ENCODE assay signal across 2 cellular contexts in the genomic region with DNA sequence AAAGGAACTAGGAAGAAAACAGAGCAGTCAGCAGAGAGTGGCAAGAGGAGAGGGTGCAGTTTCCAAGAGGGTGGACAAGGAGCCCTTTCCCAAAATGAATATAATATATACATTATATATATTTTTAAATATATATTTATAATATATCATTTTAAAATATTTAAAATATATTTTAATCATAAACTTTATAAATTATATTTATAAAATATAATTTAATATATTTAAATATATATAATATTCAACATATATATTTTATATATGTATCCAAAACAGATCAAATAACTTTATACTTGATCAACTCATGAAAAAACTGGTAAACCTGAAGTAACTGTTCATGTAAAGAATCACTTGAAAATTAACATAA.
TF ChIP-seq lines count a peak whose summit lies in the region.

No MANE protein-coding gene starts in this region.

TF ChIP-seq in HCT116, 20 proteins besides CTCF, POLR2A, EP300 and RAD21 (continued from another document):
- TF ChIP-seq, protein P1, sequence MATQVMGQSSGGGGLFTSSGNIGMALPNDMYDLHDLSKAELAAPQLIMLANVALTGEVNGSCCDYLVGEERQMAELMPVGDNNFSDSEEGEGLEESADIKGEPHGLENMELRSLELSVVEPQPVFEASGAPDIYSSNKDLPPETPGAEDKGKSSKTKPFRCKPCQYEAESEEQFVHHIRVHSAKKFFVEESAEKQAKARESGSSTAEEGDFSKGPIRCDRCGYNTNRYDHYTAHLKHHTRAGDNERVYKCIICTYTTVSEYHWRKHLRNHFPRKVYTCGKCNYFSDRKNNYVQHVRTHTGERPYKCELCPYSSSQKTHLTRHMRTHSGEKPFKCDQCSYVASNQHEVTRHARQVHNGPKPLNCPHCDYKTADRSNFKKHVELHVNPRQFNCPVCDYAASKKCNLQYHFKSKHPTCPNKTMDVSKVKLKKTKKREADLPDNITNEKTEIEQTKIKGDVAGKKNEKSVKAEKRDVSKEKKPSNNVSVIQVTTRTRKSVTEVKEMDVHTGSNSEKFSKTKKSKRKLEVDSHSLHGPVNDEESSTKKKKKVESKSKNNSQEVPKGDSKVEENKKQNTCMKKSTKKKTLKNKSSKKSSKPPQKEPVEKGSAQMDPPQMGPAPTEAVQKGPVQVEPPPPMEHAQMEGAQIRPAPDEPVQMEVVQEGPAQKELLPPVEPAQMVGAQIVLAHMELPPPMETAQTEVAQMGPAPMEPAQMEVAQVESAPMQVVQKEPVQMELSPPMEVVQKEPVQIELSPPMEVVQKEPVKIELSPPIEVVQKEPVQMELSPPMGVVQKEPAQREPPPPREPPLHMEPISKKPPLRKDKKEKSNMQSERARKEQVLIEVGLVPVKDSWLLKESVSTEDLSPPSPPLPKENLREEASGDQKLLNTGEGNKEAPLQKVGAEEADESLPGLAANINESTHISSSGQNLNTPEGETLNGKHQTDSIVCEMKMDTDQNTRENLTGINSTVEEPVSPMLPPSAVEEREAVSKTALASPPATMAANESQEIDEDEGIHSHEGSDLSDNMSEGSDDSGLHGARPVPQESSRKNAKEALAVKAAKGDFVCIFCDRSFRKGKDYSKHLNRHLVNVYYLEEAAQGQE (IDR thresholded peaks at IDR 0.05; ENCODE audit: low read depth) = no peak
- TF ChIP-seq SIN3A (IDR thresholded peaks at IDR 0.05; ENCODE audit: low read depth) (no peak), TCF7L2 (IDR thresholded peaks at IDR 0.05; ENCODE audit: borderline replicate concordance, extremely low read depth, insufficient read depth, insufficient read length) (no peak), EZH2 (IDR thresholded peaks at IDR 0.05) (no peak), FOSL1 (IDR thresholded peaks at IDR 0.05; ENCODE audit: low read depth) (no peak), CEBPB (IDR thresholded peaks at IDR 0.05; ENCODE audit: low read depth) (no peak), EGR1 (IDR thresholded peaks at IDR 0.05; ENCODE audit: low read depth) (no peak), YY1 (IDR thresholded peaks at IDR 0.05; ENCODE audit: extremely low read depth, insufficient replicate concordance, low read depth, low read length) (no peak), CBX3 (IDR thresholded peaks at IDR 0.05; ENCODE audit: low read depth) (no peak), EZH2phosphoT487 (IDR thresholded peaks at IDR 0.05; ENCODE audit: borderline replicate concordance) (no peak), ZFX (IDR thresholded peaks at IDR 0.05) (no peak), ZNF274 (IDR thresholded peaks at IDR 0.05; ENCODE audit: low read depth, low read length) (no peak), ELF1 (IDR thresholded peaks at IDR 0.05; ENCODE audit: borderline replicate concordance, low read depth) (no peak)
- TF ChIP-seq, protein P2, sequence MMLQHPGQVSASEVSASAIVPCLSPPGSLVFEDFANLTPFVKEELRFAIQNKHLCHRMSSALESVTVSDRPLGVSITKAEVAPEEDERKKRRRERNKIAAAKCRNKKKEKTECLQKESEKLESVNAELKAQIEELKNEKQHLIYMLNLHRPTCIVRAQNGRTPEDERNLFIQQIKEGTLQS (IDR thresholded peaks at IDR 0.05) = no peak

TF ChIP-seq in WTC11, 78 proteins besides CTCF, POLR2A, EP300 and RAD21:
- TF ChIP-seq, protein P3, sequence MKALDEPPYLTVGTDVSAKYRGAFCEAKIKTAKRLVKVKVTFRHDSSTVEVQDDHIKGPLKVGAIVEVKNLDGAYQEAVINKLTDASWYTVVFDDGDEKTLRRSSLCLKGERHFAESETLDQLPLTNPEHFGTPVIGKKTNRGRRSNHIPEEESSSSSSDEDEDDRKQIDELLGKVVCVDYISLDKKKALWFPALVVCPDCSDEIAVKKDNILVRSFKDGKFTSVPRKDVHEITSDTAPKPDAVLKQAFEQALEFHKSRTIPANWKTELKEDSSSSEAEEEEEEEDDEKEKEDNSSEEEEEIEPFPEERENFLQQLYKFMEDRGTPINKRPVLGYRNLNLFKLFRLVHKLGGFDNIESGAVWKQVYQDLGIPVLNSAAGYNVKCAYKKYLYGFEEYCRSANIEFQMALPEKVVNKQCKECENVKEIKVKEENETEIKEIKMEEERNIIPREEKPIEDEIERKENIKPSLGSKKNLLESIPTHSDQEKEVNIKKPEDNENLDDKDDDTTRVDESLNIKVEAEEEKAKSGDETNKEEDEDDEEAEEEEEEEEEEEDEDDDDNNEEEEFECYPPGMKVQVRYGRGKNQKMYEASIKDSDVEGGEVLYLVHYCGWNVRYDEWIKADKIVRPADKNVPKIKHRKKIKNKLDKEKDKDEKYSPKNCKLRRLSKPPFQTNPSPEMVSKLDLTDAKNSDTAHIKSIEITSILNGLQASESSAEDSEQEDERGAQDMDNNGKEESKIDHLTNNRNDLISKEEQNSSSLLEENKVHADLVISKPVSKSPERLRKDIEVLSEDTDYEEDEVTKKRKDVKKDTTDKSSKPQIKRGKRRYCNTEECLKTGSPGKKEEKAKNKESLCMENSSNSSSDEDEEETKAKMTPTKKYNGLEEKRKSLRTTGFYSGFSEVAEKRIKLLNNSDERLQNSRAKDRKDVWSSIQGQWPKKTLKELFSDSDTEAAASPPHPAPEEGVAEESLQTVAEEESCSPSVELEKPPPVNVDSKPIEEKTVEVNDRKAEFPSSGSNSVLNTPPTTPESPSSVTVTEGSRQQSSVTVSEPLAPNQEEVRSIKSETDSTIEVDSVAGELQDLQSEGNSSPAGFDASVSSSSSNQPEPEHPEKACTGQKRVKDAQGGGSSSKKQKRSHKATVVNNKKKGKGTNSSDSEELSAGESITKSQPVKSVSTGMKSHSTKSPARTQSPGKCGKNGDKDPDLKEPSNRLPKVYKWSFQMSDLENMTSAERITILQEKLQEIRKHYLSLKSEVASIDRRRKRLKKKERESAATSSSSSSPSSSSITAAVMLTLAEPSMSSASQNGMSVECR (CRISPR knock-in tag; IDR thresholded peaks at IDR 0.05; ENCODE audit: borderline replicate concordance) = no peak
- TF ChIP-seq HMGA2 (CRISPR knock-in tag; IDR thresholded peaks at IDR 0.05) (peak; percentile 98; the same call in 1 of the 2 replicates), ZSCAN18 (CRISPR knock-in tag; IDR thresholded peaks at IDR 0.05) (no peak)
